Comparison of ENCODE assay signal across 17 cellular contexts in genomic region chr3:177746259-177747021, GRCh38.
DNase-seq lines count a peak whose midpoint lies in the region; ATAC-seq and TF ChIP-seq lines count a peak whose summit lies in the region.
"Had no signal": no experiment of that assay in that cellular context is flagged by ENCODE, and none has a peak within 500 bp of the region (broad histone marks: within the 10 kb centered on the region; RNA-seq: fewer than 3 reads in every experiment).

No MANE protein-coding gene starts in this region.

- H3K27ac ChIP-seq in tibial nerve = no peak overlapping the region
- H3K27ac ChIP-seq: HL-60 had no signal

- H3K4me1 ChIP-seq in adipocyte (ENCODE audit: control insufficient read depth, insufficient read depth, low read length) (peaks cover 5% of the 10 kb centered on the region), tibial nerve (peaks cover 0 to 14% (median 0%) of the 10 kb centered on the region in 4 donors)

- peak overlapping the region; percentile 80 for H3K27ac Mint-ChIP-seq in osteocyte (ENCODE audit: unreplicated experiment)
- H3K27ac Mint-ChIP-seq in activated T-helper 1 cell treated with anti-CD3 and anti-CD28 coated beads, Interleukin-12 subunit alpha, Interleukin-12 subunit beta, Interleukin-2, Interleukin-4 antibody, amounts not matched to agents 30 ng/mL and 10 ng/mL and 1 ng/mL, durations not matched to agents 14 hours and 24 hours and 36 hours = no peak overlapping the region
- H3K27ac Mint-ChIP-seq: activated CD8-positive, alpha-beta T cell treated with anti-CD3 and anti-CD28 coated beads, Interleukin-2, amount 10 ng/mL, durations not matched to agents 7 days and 5 days; memory B cell had no signal

- ATAC-seq in GM19351 (IDR thresholded peaks at IDR 0.05; ENCODE audit: unreplicated experiment) = peak; percentile 33
- ATAC-seq: activated CD8-positive, alpha-beta T cell treated with anti-CD3 and anti-CD28 coated beads, Interleukin-2, amount 10 ng/mL, durations not matched to agents 7 days and 5 days had no signal

- no peaks in the 10 kb centered on the region for H3K9me3 ChIP-seq in adipocyte (ENCODE audit: control insufficient read depth, low read length)
- H3K9me3 ChIP-seq in tibial nerve = no peaks in the 10 kb centered on the region
- H3K9me3 ChIP-seq: thyroid gland had no signal

- H3K27me3 Mint-ChIP-seq in osteocyte (ENCODE audit: unreplicated experiment) = no peaks in the 10 kb centered on the region
- no peaks in the 10 kb centered on the region for H3K27me3 Mint-ChIP-seq in activated T-helper 1 cell treated with anti-CD3 and anti-CD28 coated beads, Interleukin-12 subunit alpha, Interleukin-12 subunit beta, Interleukin-2, Interleukin-4 antibody, amounts not matched to agents 30 ng/mL and 10 ng/mL and 1 ng/mL, durations not matched to agents 14 hours and 24 hours and 36 hours (ENCODE audit: insufficient read depth)
- H3K27me3 Mint-ChIP-seq: central memory CD8-positive, alpha-beta T cell; memory B cell had no signal

- H3K4me3 Mint-ChIP-seq in osteocyte (ENCODE audit: unreplicated experiment) = no peak overlapping the region
- no peak overlapping the region for H3K4me3 Mint-ChIP-seq in activated T-helper 1 cell treated with anti-CD3 and anti-CD28 coated beads, Interleukin-12 subunit alpha, Interleukin-12 subunit beta, Interleukin-2, Interleukin-4 antibody, amounts not matched to agents 30 ng/mL and 10 ng/mL and 1 ng/mL, durations not matched to agents 14 hours and 24 hours and 36 hours
- H3K4me3 Mint-ChIP-seq: activated CD8-positive, alpha-beta T cell treated with anti-CD3 and anti-CD28 coated beads, Interleukin-2, amount 10 ng/mL, durations not matched to agents 7 days and 5 days; central memory CD8-positive, alpha-beta T cell; memory B cell had no signal

- WGBS in tibial nerve, 2 donors = 52 to 61% methylated on average over 6 of the region's 6 CpGs

- H3K36me3 Mint-ChIP-seq in osteocyte (ENCODE audit: unreplicated experiment) = peaks cover 4% of the 10 kb centered on the region
- no peaks in the 10 kb centered on the region for H3K36me3 Mint-ChIP-seq in activated T-helper 1 cell treated with anti-CD3 and anti-CD28 coated beads, Interleukin-12 subunit alpha, Interleukin-12 subunit beta, Interleukin-2, Interleukin-4 antibody, amounts not matched to agents 30 ng/mL and 10 ng/mL and 1 ng/mL, durations not matched to agents 14 hours and 24 hours and 36 hours (ENCODE audit: low read depth)

- intact Hi-C loops in activated T-helper 1 cell treated with anti-CD3 and anti-CD28 coated beads, Interleukin-12 subunit alpha, Interleukin-12 subunit beta, Interleukin-2, Interleukin-4 antibody, amounts not matched to agents 30 ng/mL and 10 ng/mL and 1 ng/mL, durations not matched to agents 14 hours and 24 hours and 36 hours (cut with micrococcal nuclease) = no loop called here

- H3K4me3 ChIP-seq in adipocyte (ENCODE audit: low read length) = no peak overlapping the region
- no peak overlapping the region for H3K4me3 ChIP-seq in fibroblast of mammary gland (ENCODE audit: control insufficient read depth, low read depth, low read length)
- no peak overlapping the region for H3K4me3 ChIP-seq in tibial nerve
- H3K4me3 ChIP-seq: thyroid gland had no signal

- no peak for TF ChIP-seq CTCF in fibroblast of mammary gland (conservative IDR thresholded peaks at IDR 0.05; ENCODE audit: control insufficient read depth, insufficient read depth, low read depth, low read length)
- TF ChIP-seq CTCF in osteocyte (IDR thresholded peaks at IDR 0.05) = no peak
- no peak for TF ChIP-seq CTCF in tibial nerve (IDR thresholded peaks at IDR 0.05)

- peak overlapping the region; percentile 2 for H3K9ac ChIP-seq in adipocyte (ENCODE audit: low read length)

- TF ChIP-seq EP300 in tibial nerve (IDR thresholded peaks at IDR 0.05) = no peak

- peak; percentile 81 for DNase-seq in adipocyte (ENCODE audit: low read depth)
- peak; percentile 28 for DNase-seq in fibroblast of mammary gland (ENCODE audit: low read depth)
- no peak for DNase-seq in osteocyte (ENCODE audit: extremely low spot score, unreplicated experiment)
- no peak for DNase-seq in tibial nerve (ENCODE audit: low spot score in 2 of 2)
- DNase-seq in activated T-helper 1 cell treated with anti-CD3 and anti-CD28 coated beads, Interleukin-12 subunit alpha, Interleukin-12 subunit beta, Interleukin-2, Interleukin-4 antibody, amounts not matched to agents 30 ng/mL and 10 ng/mL and 1 ng/mL, durations not matched to agents 14 hours and 24 hours and 36 hours (ENCODE audit: low spot score) = no peak
- DNase-seq in activated CD4-positive, alpha-beta T cell treated with anti-CD3 and anti-CD28 coated beads, Interleukin-2, amount 50 U/mL, for 48 hours = no peak
- DNase-seq in DMS153 treated with DMSO at 0.1 percent for 48 hours (lab: John Stamatoyannopoulos, UW; ENCODE audit: unreplicated experiment) = no peak
- DNase-seq: activated CD8-positive, alpha-beta T cell treated with anti-CD3 and anti-CD28 coated beads, Interleukin-2, amount 10 ng/mL, durations not matched to agents 7 days and 5 days; AML-193; NCI-H2081 treated with DMSO at 0.1 percent for 48 hours; NK-92 treated with Interleukin-12 subunit alpha and Interleukin-12 subunit beta, amount 100 ng/mL, for 24 hours; SHP77; thyroid gland had no signal

- no peaks in the 10 kb centered on the region for H3K36me3 ChIP-seq in adipocyte (ENCODE audit: control insufficient read depth, insufficient read depth, low read length, severe bottlenecking)
- no peaks in the 10 kb centered on the region for H3K36me3 ChIP-seq in tibial nerve
- H3K36me3 ChIP-seq: thyroid gland had no signal

- H3K9me3 Mint-ChIP-seq in osteocyte (ENCODE audit: unreplicated experiment) = no peaks in the 10 kb centered on the region
- no peaks in the 10 kb centered on the region for H3K9me3 Mint-ChIP-seq in activated T-helper 1 cell treated with anti-CD3 and anti-CD28 coated beads, Interleukin-12 subunit alpha, Interleukin-12 subunit beta, Interleukin-2, Interleukin-4 antibody, amounts not matched to agents 30 ng/mL and 10 ng/mL and 1 ng/mL, durations not matched to agents 14 hours and 24 hours and 36 hours
- H3K9me3 Mint-ChIP-seq: central memory CD8-positive, alpha-beta T cell had no signal

- H3K4me1 Mint-ChIP-seq in osteocyte (ENCODE audit: unreplicated experiment) = peaks cover 34% of the 10 kb centered on the region
- no peaks in the 10 kb centered on the region for H3K4me1 Mint-ChIP-seq in activated T-helper 1 cell treated with anti-CD3 and anti-CD28 coated beads, Interleukin-12 subunit alpha, Interleukin-12 subunit beta, Interleukin-2, Interleukin-4 antibody, amounts not matched to agents 30 ng/mL and 10 ng/mL and 1 ng/mL, durations not matched to agents 14 hours and 24 hours and 36 hours (ENCODE audit: low read depth)
- H3K4me1 Mint-ChIP-seq: memory B cell had no signal

- no peaks in the 10 kb centered on the region for H3K27me3 ChIP-seq in adipocyte (replicated peaks; ENCODE audit: control insufficient read depth, insufficient read depth, low read length)
- no peaks in the 10 kb centered on the region for H3K27me3 ChIP-seq in tibial nerve
- H3K27me3 ChIP-seq: thyroid gland had no signal

- TF ChIP-seq POLR2A in tibial nerve (IDR thresholded peaks at IDR 0.05) = no peak

Comparison
In these comparisons a context has a peak if more than half of its experiments do, and no peak if none do; other contexts are left out.
1. DNase-seq: peak in adipocyte (single experiment) and fibroblast of mammary gland (single experiment); none in osteocyte (single experiment), tibial nerve (0 of 2), activated T-helper 1 cell treated with anti-CD3 and anti-CD28 coated beads, Interleukin-12 subunit alpha, Interleukin-12 subunit beta, Interleukin-2, Interleukin-4 antibody, amounts not matched to agents 30 ng/mL and 10 ng/mL and 1 ng/mL, durations not matched to agents 14 hours and 24 hours and 36 hours (single experiment), activated CD4-positive, alpha-beta T cell treated with anti-CD3 and anti-CD28 coated beads, Interleukin-2, amount 50 U/mL, for 48 hours (0 of 2) and DMS153 treated with DMSO at 0.1 percent for 48 hours (single experiment).